8 cellular contexts compared by ENCODE assay signal in the genomic region with DNA sequence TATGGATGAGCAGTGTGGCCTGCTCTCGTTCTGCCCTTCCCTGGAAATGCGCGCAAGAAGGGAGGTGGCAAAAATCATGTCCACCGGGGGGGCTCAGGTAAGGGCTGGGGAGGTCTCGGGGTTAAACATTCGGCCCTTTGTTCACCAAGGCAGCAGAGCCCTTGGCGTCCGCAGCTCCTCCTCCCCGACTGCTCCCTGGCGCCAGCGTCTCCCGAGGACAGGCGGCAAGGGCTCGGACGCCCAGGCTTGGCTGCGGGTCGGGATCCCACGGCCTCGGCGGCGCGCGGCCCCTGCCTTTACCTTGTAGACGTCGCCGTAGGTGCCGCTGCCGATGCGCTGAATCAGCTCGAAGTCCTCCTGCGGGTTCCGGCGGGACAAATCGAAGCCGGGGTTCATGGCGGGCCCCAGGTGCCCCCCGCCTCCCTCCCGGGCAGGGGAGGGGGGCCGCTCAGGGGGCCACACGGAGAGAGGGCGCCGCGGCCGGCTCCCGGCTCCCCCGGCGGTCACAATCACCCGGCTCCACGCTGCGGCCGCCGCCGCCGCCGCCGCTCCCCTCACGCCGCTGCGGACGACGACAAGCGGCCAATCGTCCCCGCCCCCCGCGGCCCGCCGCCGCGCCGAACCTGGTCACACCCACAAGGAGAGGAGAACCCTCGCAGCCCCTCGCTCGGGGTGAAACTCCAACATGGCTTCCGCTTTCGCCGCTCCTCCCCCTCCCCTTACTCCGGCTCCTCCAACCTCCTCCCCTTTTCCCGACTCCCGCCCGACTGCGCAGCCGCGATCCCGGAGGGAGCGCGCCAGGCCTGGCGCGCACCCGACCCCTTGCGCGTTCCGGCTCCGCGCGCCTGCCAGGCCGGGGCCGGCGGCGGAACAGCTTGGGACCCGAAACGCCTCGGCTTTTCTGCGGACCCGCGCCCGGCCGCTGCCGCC.
DNase-seq lines count a peak whose midpoint lies in the region; ATAC-seq and TF ChIP-seq lines count a peak whose summit lies in the region.

A gene (minus strand): TSS at position 694 of the 930 bp plus-strand sequence. CDS start 298 bp downstream, at position 396.

- peak; percentile 77 for TF ChIP-seq POLR2A in GM18951 (IDR thresholded peaks at IDR 0.05; ENCODE audit: extremely low read depth, insufficient read depth, insufficient read length)

- ATAC-seq in HG03175 (IDR thresholded peaks at IDR 0.05; ENCODE audit: unreplicated experiment), result peak; percentile 77

- in situ Hi-C loops in GM18951 (cut with MboI; ENCODE audit: low sequenced_read_pairs, unreplicated experiment), result no loop called here

- peak; percentile 98 for DNase-seq in AG08395 (ENCODE audit: low spot score)
- peak; percentile 91 for DNase-seq in NCI-H226
- peak; percentile 34 to 60 (median 43) for DNase-seq in activated CD4-positive, CD25-positive, alpha-beta regulatory T cell (lab: John Stamatoyannopoulos, UW)
- DNase-seq in central memory CD4-positive, alpha-beta T cell, result peak; percentile 54
- DNase-seq in iris pigment epithelial cell (ENCODE audit: low read depth), result peak; percentile 95
- peak; percentile 62 to 84 for DNase-seq in stimulated activated CD4-positive, alpha-beta T cell treated with anti-CD3 and anti-CD28 coated beads, Interleukin-12 subunit alpha, Interleukin-12 subunit beta, amount 100 ng/mL, for 24 hours (ENCODE audit: low read depth in 2 of 2)

Comparison
In these comparisons a context has a peak if more than half of its experiments do, and no peak if none do; other contexts are left out.
1. Peak in every context shown above with its lines: DNase-seq and ATAC-seq.
2. DNase-seq: peak in every context shown above with its lines; median percentile 98 in AG08395; 95 in iris pigment epithelial cell; 91 in NCI-H226; 73 in stimulated activated CD4-positive, alpha-beta T cell treated with anti-CD3 and anti-CD28 coated beads, Interleukin-12 subunit alpha, Interleukin-12 subunit beta, amount 100 ng/mL, for 24 hours; 54 in central memory CD4-positive, alpha-beta T cell; 43 in activated CD4-positive, CD25-positive, alpha-beta regulatory T cell.